In the genomic region with DNA sequence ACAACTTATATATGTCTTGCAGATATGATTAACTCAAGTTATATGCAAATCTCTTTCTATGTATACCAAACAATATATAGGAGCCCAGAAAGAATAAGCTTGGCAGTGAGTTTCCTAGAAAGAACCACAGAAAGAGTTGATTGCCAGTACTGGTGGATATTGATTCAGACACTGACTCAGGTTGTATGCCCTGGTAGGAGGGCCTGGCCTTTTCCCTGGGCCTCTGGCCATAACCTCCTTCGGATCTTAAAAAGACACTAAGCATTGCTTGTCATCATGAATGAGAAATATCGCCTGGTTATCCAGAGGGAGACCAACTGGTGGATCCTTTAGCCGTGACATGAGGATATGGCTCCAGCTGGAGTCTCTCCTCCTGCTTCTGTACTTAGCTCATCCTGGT, we compare ENCODE assay signal across 1 cellular context.
TF ChIP-seq lines count a peak whose summit lies in the region.

No MANE protein-coding gene starts in this region.

TF ChIP-seq in H1, 55 proteins besides CTCF, POLR2A, EP300 and RAD21 (continued from another document):
- TF ChIP-seq, protein P1, sequence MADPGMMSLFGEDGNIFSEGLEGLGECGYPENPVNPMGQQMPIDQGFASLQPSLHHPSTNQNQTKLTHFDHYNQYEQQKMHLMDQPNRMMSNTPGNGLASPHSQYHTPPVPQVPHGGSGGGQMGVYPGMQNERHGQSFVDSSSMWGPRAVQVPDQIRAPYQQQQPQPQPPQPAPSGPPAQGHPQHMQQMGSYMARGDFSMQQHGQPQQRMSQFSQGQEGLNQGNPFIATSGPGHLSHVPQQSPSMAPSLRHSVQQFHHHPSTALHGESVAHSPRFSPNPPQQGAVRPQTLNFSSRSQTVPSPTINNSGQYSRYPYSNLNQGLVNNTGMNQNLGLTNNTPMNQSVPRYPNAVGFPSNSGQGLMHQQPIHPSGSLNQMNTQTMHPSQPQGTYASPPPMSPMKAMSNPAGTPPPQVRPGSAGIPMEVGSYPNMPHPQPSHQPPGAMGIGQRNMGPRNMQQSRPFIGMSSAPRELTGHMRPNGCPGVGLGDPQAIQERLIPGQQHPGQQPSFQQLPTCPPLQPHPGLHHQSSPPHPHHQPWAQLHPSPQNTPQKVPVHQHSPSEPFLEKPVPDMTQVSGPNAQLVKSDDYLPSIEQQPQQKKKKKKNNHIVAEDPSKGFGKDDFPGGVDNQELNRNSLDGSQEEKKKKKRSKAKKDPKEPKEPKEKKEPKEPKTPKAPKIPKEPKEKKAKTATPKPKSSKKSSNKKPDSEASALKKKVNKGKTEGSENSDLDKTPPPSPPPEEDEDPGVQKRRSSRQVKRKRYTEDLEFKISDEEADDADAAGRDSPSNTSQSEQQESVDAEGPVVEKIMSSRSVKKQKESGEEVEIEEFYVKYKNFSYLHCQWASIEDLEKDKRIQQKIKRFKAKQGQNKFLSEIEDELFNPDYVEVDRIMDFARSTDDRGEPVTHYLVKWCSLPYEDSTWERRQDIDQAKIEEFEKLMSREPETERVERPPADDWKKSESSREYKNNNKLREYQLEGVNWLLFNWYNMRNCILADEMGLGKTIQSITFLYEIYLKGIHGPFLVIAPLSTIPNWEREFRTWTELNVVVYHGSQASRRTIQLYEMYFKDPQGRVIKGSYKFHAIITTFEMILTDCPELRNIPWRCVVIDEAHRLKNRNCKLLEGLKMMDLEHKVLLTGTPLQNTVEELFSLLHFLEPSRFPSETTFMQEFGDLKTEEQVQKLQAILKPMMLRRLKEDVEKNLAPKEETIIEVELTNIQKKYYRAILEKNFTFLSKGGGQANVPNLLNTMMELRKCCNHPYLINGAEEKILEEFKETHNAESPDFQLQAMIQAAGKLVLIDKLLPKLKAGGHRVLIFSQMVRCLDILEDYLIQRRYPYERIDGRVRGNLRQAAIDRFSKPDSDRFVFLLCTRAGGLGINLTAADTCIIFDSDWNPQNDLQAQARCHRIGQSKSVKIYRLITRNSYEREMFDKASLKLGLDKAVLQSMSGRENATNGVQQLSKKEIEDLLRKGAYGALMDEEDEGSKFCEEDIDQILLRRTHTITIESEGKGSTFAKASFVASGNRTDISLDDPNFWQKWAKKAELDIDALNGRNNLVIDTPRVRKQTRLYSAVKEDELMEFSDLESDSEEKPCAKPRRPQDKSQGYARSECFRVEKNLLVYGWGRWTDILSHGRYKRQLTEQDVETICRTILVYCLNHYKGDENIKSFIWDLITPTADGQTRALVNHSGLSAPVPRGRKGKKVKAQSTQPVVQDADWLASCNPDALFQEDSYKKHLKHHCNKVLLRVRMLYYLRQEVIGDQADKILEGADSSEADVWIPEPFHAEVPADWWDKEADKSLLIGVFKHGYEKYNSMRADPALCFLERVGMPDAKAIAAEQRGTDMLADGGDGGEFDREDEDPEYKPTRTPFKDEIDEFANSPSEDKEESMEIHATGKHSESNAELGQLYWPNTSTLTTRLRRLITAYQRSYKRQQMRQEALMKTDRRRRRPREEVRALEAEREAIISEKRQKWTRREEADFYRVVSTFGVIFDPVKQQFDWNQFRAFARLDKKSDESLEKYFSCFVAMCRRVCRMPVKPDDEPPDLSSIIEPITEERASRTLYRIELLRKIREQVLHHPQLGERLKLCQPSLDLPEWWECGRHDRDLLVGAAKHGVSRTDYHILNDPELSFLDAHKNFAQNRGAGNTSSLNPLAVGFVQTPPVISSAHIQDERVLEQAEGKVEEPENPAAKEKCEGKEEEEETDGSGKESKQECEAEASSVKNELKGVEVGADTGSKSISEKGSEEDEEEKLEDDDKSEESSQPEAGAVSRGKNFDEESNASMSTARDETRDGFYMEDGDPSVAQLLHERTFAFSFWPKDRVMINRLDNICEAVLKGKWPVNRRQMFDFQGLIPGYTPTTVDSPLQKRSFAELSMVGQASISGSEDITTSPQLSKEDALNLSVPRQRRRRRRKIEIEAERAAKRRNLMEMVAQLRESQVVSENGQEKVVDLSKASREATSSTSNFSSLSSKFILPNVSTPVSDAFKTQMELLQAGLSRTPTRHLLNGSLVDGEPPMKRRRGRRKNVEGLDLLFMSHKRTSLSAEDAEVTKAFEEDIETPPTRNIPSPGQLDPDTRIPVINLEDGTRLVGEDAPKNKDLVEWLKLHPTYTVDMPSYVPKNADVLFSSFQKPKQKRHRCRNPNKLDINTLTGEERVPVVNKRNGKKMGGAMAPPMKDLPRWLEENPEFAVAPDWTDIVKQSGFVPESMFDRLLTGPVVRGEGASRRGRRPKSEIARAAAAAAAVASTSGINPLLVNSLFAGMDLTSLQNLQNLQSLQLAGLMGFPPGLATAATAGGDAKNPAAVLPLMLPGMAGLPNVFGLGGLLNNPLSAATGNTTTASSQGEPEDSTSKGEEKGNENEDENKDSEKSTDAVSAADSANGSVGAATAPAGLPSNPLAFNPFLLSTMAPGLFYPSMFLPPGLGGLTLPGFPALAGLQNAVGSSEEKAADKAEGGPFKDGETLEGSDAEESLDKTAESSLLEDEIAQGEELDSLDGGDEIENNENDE (IDR thresholded peaks at IDR 0.05; ENCODE audit: insufficient replicate concordance, low read length), result no peak
- TF ChIP-seq E2F6 (IDR thresholded peaks at IDR 0.05) (no peak), SIRT6 (IDR thresholded peaks at IDR 0.05; ENCODE audit: low read length) (no peak), TAF7 (optimal IDR thresholded peaks at IDR 0.05; ENCODE audit: borderline replicate concordance, low read depth, low read length) (no peak), USF2 (IDR thresholded peaks at IDR 0.05; ENCODE audit: low read length) (no peak), KDM5A (IDR thresholded peaks at IDR 0.05; ENCODE audit: low read length) (no peak), TEAD4 (IDR thresholded peaks at IDR 0.05; ENCODE audit: low read depth, low read length) (no peak), HDAC6 (IDR thresholded peaks at IDR 0.05; ENCODE audit: low read depth, low read length) (no peak)
